In the genomic region with DNA sequence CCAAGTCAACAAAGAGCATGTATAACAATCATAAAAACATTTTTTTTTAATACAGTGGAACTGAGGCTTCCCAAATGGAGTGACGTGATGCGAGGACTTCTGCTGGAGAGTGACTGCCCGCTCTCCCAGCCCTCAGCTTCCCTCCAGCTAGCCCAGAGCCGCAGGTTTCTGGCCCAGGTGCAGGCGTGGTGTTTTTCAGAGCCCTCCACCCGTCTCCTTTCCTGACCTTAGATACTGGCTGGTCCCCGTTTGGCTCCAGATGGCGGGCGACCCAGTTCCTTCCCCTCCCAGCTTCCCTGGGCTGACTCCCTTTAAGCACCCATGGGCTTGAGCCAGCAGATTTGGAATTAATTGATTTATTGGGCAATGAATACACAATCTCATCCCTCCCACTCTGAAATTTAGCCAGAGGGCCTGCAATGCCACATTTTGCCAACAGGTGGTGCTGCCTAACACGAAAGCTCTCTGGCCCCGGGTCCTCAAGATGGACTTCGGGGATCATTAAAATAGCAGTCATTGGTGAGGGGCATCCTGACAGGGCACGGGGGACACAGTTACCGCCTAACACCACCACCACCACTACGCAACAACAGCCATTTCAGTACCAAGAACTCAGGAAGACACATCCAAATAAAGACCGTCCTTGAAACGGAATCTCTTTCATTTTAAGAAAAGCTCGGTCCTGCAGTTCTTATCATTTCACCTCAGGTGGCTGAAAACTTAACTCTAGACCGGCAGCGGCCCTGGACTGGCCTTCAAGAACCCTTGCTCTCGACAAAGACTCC, we compare ENCODE assay signal across 8 cellular contexts. TPM values are rescaled to one million over a fixed set of nuclear protein-coding genes. Genes with fewer than 3 reads are reported as not detected.
DNase-seq lines count a peak whose midpoint lies in the region; ATAC-seq and TF ChIP-seq lines count a peak whose summit lies in the region.

No MANE protein-coding gene starts in this region.

- BruUV-seq in Caco-2 (replicated peaks; lab: Mats Ljungman, UMichigan), result no TSS peak
- no TSS peak for BruUV-seq in PC-3 (replicated peaks; lab: Mats Ljungman, UMichigan)

- peaks cover 5% of the 10 kb centered on the region for H3K4me1 ChIP-seq in Caco-2
- H3K4me1 ChIP-seq in PC-3 (ENCODE audit: insufficient read depth, low read length), result peaks cover 14% of the 10 kb centered on the region
- H3K4me1 ChIP-seq in neuron (ENCODE audit: insufficient read depth, low read length), result peaks cover 12% of the 10 kb centered on the region

- no peak overlapping the region for H3K9ac ChIP-seq in PC-3 (ENCODE audit: low read length)

- peaks cover 6% of the 10 kb centered on the region for H3K4me1 Mint-ChIP-seq in Caco-2 (ENCODE audit: low read depth, unreplicated experiment)

- CTCF ChIA-PET in Caco-2 (lab: Charles Lee), result interaction anchor here (0.7 to 1.4 kb wide), 8 partner anchors 9 to 56 kb away, joined by 3 to 17 read pairs (median 8); a partner anchor contains a TSS
- CTCF ChIA-PET in PC-3 (lab: Charles Lee), result interaction anchor here (0.6 to 1.2 kb wide), 9 partner anchors 9 to 588 kb away, joined by 3 to 32 read pairs (median 4); a partner anchor contains a TSS

- H3K9me3 Mint-ChIP-seq in Caco-2 (ENCODE audit: unreplicated experiment), result no peaks in the 10 kb centered on the region

- no peaks in the 10 kb centered on the region for H3K9me2 ChIP-seq in PC-3 (replicated peaks; ENCODE audit: low read length)

- intact Hi-C loops in Caco-2 (cut with micrococcal nuclease; ENCODE audit: unreplicated experiment) (loop anchor here (1.0 to 5.0 kb wide), 3 partner anchors 35 to 133 kb away; no protein-coding TSS in a partner anchor), PC-3 (cut with micrococcal nuclease) (loop anchor here (1.0 kb wide), 2 partner anchors 35 to 56 kb away; no protein-coding TSS in a partner anchor)

- no peaks in the 10 kb centered on the region for H3K27me3 Mint-ChIP-seq in Caco-2 (ENCODE audit: insufficient read depth, unreplicated experiment)

- ATAC-seq in PC-3 (peak; percentile 25), HG03565 (IDR thresholded peaks at IDR 0.05; ENCODE audit: unreplicated experiment) (no peak)

- DNase-seq in Caco-2 (peak; percentile 61 to 80), HT1080 (ENCODE audit: low read depth) (peak; percentile 58), PC-3 (peak; percentile 89), fibroblast of gingiva (ENCODE audit: low read depth) (peak; percentile 59), stromal cell of bone marrow (ENCODE audit: low read depth) (peak; percentile 27)
- DNase-seq in activated T-cell treated with anti-CD3 and anti-CD28 coated beads, Interleukin-2, amount 50 U/mL, for 48 hours, result peak; percentile 90 to 92

- H3K36me3 ChIP-seq in Caco-2 (ENCODE audit: control insufficient read depth, insufficient read depth, low read length) (no peaks in the 10 kb centered on the region), PC-3 (ENCODE audit: low read depth, low read length) (no peaks in the 10 kb centered on the region), neuron (ENCODE audit: insufficient read depth, low read length) (peaks cover 4% of the 10 kb centered on the region)

- peak overlapping the region; percentile 66 for H2AFZ ChIP-seq in PC-3 (ENCODE audit: low read length)
- peak overlapping the region; percentile 69 for H2AFZ ChIP-seq in neuron (ENCODE audit: low read depth, low read length)

- TF ChIP-seq CTCF in Caco-2 (IDR thresholded peaks at IDR 0.05; ENCODE audit: insufficient read depth in 1 of 2, low read depth in 1 of 2, low read length in 1 of 2, severe bottlenecking in 1 of 2, unreplicated experiment in 1 of 2) (peak; percentile 90), PC-3 (conservative IDR thresholded peaks at IDR 0.05; ENCODE audit: low read depth, low read length) (peak; percentile 97)

- peak overlapping the region; percentile 71 for H3K4me2 ChIP-seq in PC-3 (ENCODE audit: low read length)

- no peaks in the 10 kb centered on the region for H3F3A ChIP-seq in PC-3 (ENCODE audit: low read length, unreplicated experiment)

- H3K27ac ChIP-seq in PC-3 (ENCODE audit: low read length), result no peak overlapping the region

- no peaks in the 10 kb centered on the region for H4K20me1 ChIP-seq in PC-3 (ENCODE audit: low read length)

- no peaks in the 10 kb centered on the region for H3K79me2 ChIP-seq in PC-3 (ENCODE audit: low read length)

- no peak overlapping the region for H3K27ac Mint-ChIP-seq in Caco-2 (ENCODE audit: unreplicated experiment)

- H3K27me3 ChIP-seq in Caco-2 (replicated peaks; ENCODE audit: control insufficient read depth, insufficient read depth, low read length) (no peaks in the 10 kb centered on the region), PC-3 (ENCODE audit: low read length) (no peaks in the 10 kb centered on the region), neuron (ENCODE audit: insufficient read depth, low read length) (peaks cover 8% of the 10 kb centered on the region)

- H3K36me3 Mint-ChIP-seq in Caco-2 (ENCODE audit: insufficient read depth, unreplicated experiment), result peaks cover 6% of the 10 kb centered on the region

- POLR2A ChIA-PET in Caco-2 (lab: Charles Lee), result no interaction called here
- POLR2A ChIA-PET in PC-3 (lab: Charles Lee; ENCODE audit: unreplicated experiment), result interaction anchor here (0.6 to 0.9 kb wide), 2 partner anchors 35 to 85 kb away, joined by 3 to 4 read pairs; no protein-coding TSS in a partner anchor

- H3K4me3 ChIP-seq in Caco-2 (ENCODE audit: low read depth, low read length) (no peak overlapping the region), PC-3 (ENCODE audit: low read length) (no peak overlapping the region; the same call in 1 of the 2 replicates), neuron (ENCODE audit: low read length) (no peak overlapping the region)

- H3K9me3 ChIP-seq in Caco-2, result no peaks in the 10 kb centered on the region
- H3K9me3 ChIP-seq in PC-3 (ENCODE audit: low read length), result no peaks in the 10 kb centered on the region
- no peaks in the 10 kb centered on the region for H3K9me3 ChIP-seq in neuron (ENCODE audit: low read length)

- H3K4me3 Mint-ChIP-seq in Caco-2 (ENCODE audit: unreplicated experiment), result no peak overlapping the region

RNA-seq across cellular contexts. Expression of a gene that starts 47.5 kb away (rescaled TPM):
- total RNA-seq in Caco-2 (2022), result 0.21 and 0.36 TPM in 2 replicates
- 0.07 and 0.26 TPM in 2 replicates for total RNA-seq in HT1080 (2014; rRNA removed; shearing (Covaris generic))
- 0.07 and 0.08 TPM in 2 replicates for polyA plus RNA-seq in HT1080 (2015; cell fraction: cytosol; rRNA removed)
- 0.20 TPM in 1 of 2 replicates, not detected in the other for polyA plus RNA-seq in HT1080 (2015; cell fraction: nucleus; rRNA removed)
- total RNA-seq in PC-3 (2014; rRNA removed), result not detected in 2 replicates

RNA-seq across cellular contexts. Expression of a gene that starts 49.1 kb away (rescaled TPM):
- total RNA-seq in Caco-2 (2022), result 36.0 and 37.9 TPM in 2 replicates
- 31.7 and 33.3 TPM in 2 replicates for total RNA-seq in HT1080 (2014; rRNA removed; shearing (Covaris generic))
- 23.3 and 25.5 TPM in 2 replicates for polyA plus RNA-seq in HT1080 (2015; cell fraction: cytosol; rRNA removed)
- polyA plus RNA-seq in HT1080 (2015; cell fraction: nucleus; rRNA removed), result 114 and 124 TPM in 2 replicates
- 43.7 and 49.3 TPM in 2 replicates for total RNA-seq in PC-3 (2014; rRNA removed)

Comparison
In these comparisons a context has a peak if more than half of its experiments do, and no peak if none do; other contexts are left out.
1. DNase-seq: peak in every context shown above with its lines; median percentile 91 in activated T-cell treated with anti-CD3 and anti-CD28 coated beads, Interleukin-2, amount 50 U/mL, for 48 hours; 89 in PC-3; 70 in Caco-2; 59 in fibroblast of gingiva; 58 in HT1080; 27 in stromal cell of bone marrow.